Comparison of ENCODE assay signal across 33 cellular contexts in the genomic region with DNA sequence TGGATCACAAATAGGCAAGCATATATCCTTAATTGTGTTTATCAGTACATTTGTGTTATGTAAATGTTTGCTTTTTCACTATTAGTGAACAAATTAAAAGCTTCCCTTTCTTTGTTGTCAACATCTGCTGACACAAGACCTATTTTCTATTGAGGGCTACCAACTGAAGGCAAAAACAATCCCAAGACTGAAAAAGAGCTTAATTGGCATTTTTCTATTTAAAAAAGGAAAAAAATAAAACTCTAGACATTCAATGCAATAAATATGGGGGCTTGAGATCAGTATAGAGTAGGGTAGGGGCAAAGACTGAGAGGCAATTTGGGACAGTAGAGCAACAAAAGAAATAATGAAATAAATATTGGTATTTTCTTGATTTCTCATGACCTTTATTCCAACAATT. TPM values are rescaled to one million over a fixed set of nuclear protein-coding genes. Genes with fewer than 3 reads are reported as not detected.
"Had no signal": no experiment of that assay in that cellular context is flagged by ENCODE, and none has a peak within 500 bp of the region (broad histone marks: within the 10 kb centered on the region; RNA-seq: fewer than 3 reads in every experiment).

No MANE protein-coding gene starts in this region.

- DNase-seq: activated B cell treated with CpG ODN at 0.5 μM for 24 hours; activated CD4-positive, alpha-beta memory T cell treated with anti-CD3 and anti-CD28 coated beads for 36 hours; activated CD4-positive, alpha-beta T cell treated with anti-CD3 and anti-CD28 coated beads for 4 hours; activated CD4-positive, alpha-beta T cell treated with anti-CD3 and anti-CD28 coated beads, Interleukin-2, amount 50 U/mL, for 1 hour; activated CD4-positive, CD25-positive, alpha-beta regulatory T cell treated with anti-CD3 and anti-CD28 coated beads, Interleukin-2, amount 50 U/mL, for 72 hours; activated CD8-positive, alpha-beta memory T cell treated with anti-CD3 and anti-CD28 coated beads, Interleukin-2, amount 10 ng/mL, durations not matched to agents 7 days and 5 days; activated CD8-positive, alpha-beta memory T cell treated with anti-CD3 and anti-CD28 coated beads, Interleukin-2, amount 50 U/mL, for 48 hours; activated effector memory CD4-positive, alpha-beta T cell treated with Interleukin-2 at 50 U/mL for 16 hours; activated naive CD4-positive, alpha-beta T cell; activated naive CD4-positive, alpha-beta T cell treated with anti-CD3 and anti-CD28 coated beads, Interleukin-2, amount 50 U/mL, for 16 hours; activated naive CD8-positive, alpha-beta T cell treated with anti-CD3 and anti-CD28 coated beads for 36 hours; activated T-cell treated with anti-CD3 and anti-CD28 coated beads, Interleukin-2, amount 50 U/mL, for 48 hours; amniotic stem cell; aorta; brain microvascular endothelial cell; central memory CD4-positive, alpha-beta T cell; NCI-H1105; NCI-H1417 treated with DMSO at 0.1 percent for 48 hours; NCI-H187 treated with DMSO at 0.1 percent for 48 hours; NCI-H226; NCI-H446 treated with DMSO at 0.1 percent for 48 hours; NCI-H524; NK-92 treated with Interleukin-12 subunit alpha and Interleukin-12 subunit beta, amount 100 ng/mL, for 24 hours; PC-3; Peyer's patch; RPMI8226; SW 1271; T-helper 1 cell; T-helper 2 cell; T-helper 9 cell had no signal

- ATAC-seq: activated CD8-positive, alpha-beta memory T cell treated with anti-CD3 and anti-CD28 coated beads, Interleukin-2, amount 10 ng/mL, durations not matched to agents 7 days and 5 days; PC-3; Right ventricle myocardium inferior had no signal

- H3K4me3 ChIP-seq: Peyer's patch had no signal

- H3K4me1 ChIP-seq: Peyer's patch had no signal

- H3K27ac ChIP-seq: brain microvascular endothelial cell, Peyer's patch, VCaP had no signal

- H3K9me3 ChIP-seq: Peyer's patch had no signal

- H3K27me3 ChIP-seq: brain microvascular endothelial cell, Peyer's patch had no signal

RNA-seq across cellular contexts. Expression of a gene that starts 24.2 kb away (rescaled TPM):
- total RNA-seq: M059J, PC-3, Peyer's patch, Right ventricle myocardium inferior had no signal
- polyA plus RNA-seq: aorta had no signal

RNA-seq across cellular contexts. Expression of a gene that starts 48.6 kb away (rescaled TPM):
- total RNA-seq: PC-3 had no signal
